In genomic region chr2:215900203-215900611, GRCh38 we compare ENCODE assay signal across 14 cellular contexts.
DNase-seq lines count a peak whose midpoint lies in the region; ATAC-seq and TF ChIP-seq lines count a peak whose summit lies in the region.
"Had no signal": no experiment of that assay in that cellular context is flagged by ENCODE, and none has a peak within 500 bp of the region (broad histone marks: within the 10 kb centered on the region; RNA-seq: fewer than 3 reads in every experiment).

No MANE protein-coding gene starts in this region.

- H3K79me1 ChIP-seq in IMR-90 (ENCODE audit: low read depth in 1 of 2, low read length in 2 of 2), result no peaks in the 10 kb centered on the region

- BruUV-seq in IMR-90 (replicated peaks; lab: Mats Ljungman, UMichigan), result no TSS peak

- in situ Hi-C loops in IMR-90 (cut with MboI; ENCODE audit: low sequenced_read_pairs), result no loop called here

- H3K4me2 ChIP-seq in IMR-90 (ENCODE audit: low read depth, low read length), result no peak overlapping the region
- H3K4me2 ChIP-seq: BLaER1 had no signal

- H4K8ac ChIP-seq in IMR-90 (ENCODE audit: low read depth in 2 of 2, low read length in 2 of 2), result no peak overlapping the region

- no peak overlapping the region for H2BK20ac ChIP-seq in IMR-90 (ENCODE audit: low read depth, low read length)

- H2BK5ac ChIP-seq in IMR-90 (ENCODE audit: low read depth, low read length, poor library complexity, severe bottlenecking), result no peak overlapping the region

- no peaks in the 10 kb centered on the region for H4K20me1 ChIP-seq in IMR-90 (ENCODE audit: insufficient read depth, low read length)
- H4K20me1 ChIP-seq: BLaER1 had no signal

- no peak overlapping the region for H4K5ac ChIP-seq in IMR-90 (ENCODE audit: low read depth, low read length)

- dilution Hi-C loops in IMR-90 (cut with HindIII; ENCODE audit: low sequenced_read_pairs, unreplicated experiment), result no loop called here

- no peak overlapping the region for H3K27ac ChIP-seq in IMR-90 (ENCODE audit: insufficient read depth, low read length)
- H3K27ac ChIP-seq in ascending aorta, result no peak overlapping the region
- H3K27ac ChIP-seq in liver (ENCODE audit: low read depth in 1 of 2, low read length in 2 of 2), result peak overlapping the region; percentile 25 to 79
- H3K27ac ChIP-seq: BLaER1, stomach had no signal

- no peak overlapping the region for H3K4ac ChIP-seq in IMR-90 (ENCODE audit: low read depth, low read length)

- H3K36me3 ChIP-seq in IMR-90 (ENCODE audit: control insufficient read depth, insufficient read depth, low read length) (no peaks in the 10 kb centered on the region), ascending aorta (no peaks in the 10 kb centered on the region), liver (ENCODE audit: control insufficient read depth in 4 of 4, insufficient read depth in 3 of 4, low read depth in 1 of 4, low read length in 3 of 4) (no peaks in the 10 kb centered on the region)
- H3K36me3 ChIP-seq: BLaER1, stomach had no signal

- no peak overlapping the region for H4K91ac ChIP-seq in IMR-90 (ENCODE audit: insufficient read depth, low read depth, low read length)

- H3K56ac ChIP-seq in IMR-90 (ENCODE audit: extremely low read depth, insufficient read depth, low read length), result no peak overlapping the region

- POLR2A ChIA-PET in IMR-90 (lab: Charles Lee; ENCODE audit: unreplicated experiment), result no interaction called here

- WGBS in IMR-90 (ENCODE audit: extremely low coverage in 2 of 2, insufficient read length in 1 of 2), 2 experiments, result no CpG with 5 or more reads among the region's 4 CpGs
- 31% methylated on average over 4 of the region's 4 CpGs for WGBS in liver

- no peak overlapping the region for H3K18ac ChIP-seq in IMR-90 (ENCODE audit: low read depth, low read length)

- TF ChIP-seq POLR2A in IMR-90 (IDR thresholded peaks at IDR 0.05; ENCODE audit: low read depth, low read length), result no peak

- H3K23ac ChIP-seq in IMR-90 (ENCODE audit: low read depth, low read length), result no peak overlapping the region

- H3K9ac ChIP-seq in IMR-90 (ENCODE audit: low read depth, low read length) (no peak overlapping the region), liver (ENCODE audit: low read depth in 1 of 2, low read length in 2 of 2) (no peak overlapping the region)
- H3K9ac ChIP-seq: BLaER1 had no signal

- TF ChIP-seq RAD21 in IMR-90 (IDR thresholded peaks at IDR 0.05; ENCODE audit: low read length), result no peak
- TF ChIP-seq RAD21 in liver (IDR thresholded peaks at IDR 0.05), result peak; percentile 65 to 68

- ATAC-seq in IMR-90 (ENCODE audit: low read depth) (no peak), HG03520 (IDR thresholded peaks at IDR 0.05; ENCODE audit: unreplicated experiment) (no peak)
- ATAC-seq: activated naive CD8-positive, alpha-beta T cell treated with anti-CD3 and anti-CD28 coated beads, Interleukin-2, amount 50 U/mL, for 24 hours had no signal

- H2BK15ac ChIP-seq in IMR-90 (ENCODE audit: low read depth, low read length), result no peak overlapping the region

- H3K9me1 ChIP-seq in IMR-90 (ENCODE audit: insufficient read depth, low read length), result no peaks in the 10 kb centered on the region

- H3K4me1 ChIP-seq in IMR-90 (ENCODE audit: control insufficient read depth, insufficient read depth, low read length) (peaks cover 8% of the 10 kb centered on the region), ascending aorta (no peaks in the 10 kb centered on the region), liver (ENCODE audit: control insufficient read depth in 4 of 4, insufficient read depth in 4 of 4, low read length in 3 of 4) (peaks cover 8 to 26% (median 16%) of the 10 kb centered on the region in 4 donors)
- H3K4me1 ChIP-seq: BLaER1, stomach had no signal

- H3K9me3 ChIP-seq in IMR-90 (ENCODE audit: control insufficient read depth, insufficient read depth, low read length), result no peaks in the 10 kb centered on the region
- H3K9me3 ChIP-seq in ascending aorta, result no peaks in the 10 kb centered on the region
- no peaks in the 10 kb centered on the region for H3K9me3 ChIP-seq in liver (ENCODE audit: control insufficient read depth in 4 of 4, low read length in 3 of 4)
- H3K9me3 ChIP-seq: BLaER1, stomach had no signal

- H2BK120ac ChIP-seq in IMR-90 (ENCODE audit: low read depth, low read length), result peak overlapping the region; percentile 9; the same call in 1 of the 2 replicates

- H3K4me3 ChIP-seq in AG09309 (ENCODE audit: control insufficient read depth, low read depth, low read length) (no peak overlapping the region), IMR-90 (ENCODE audit: insufficient read depth, low read depth, low read length) (no peak overlapping the region), ascending aorta (no peak overlapping the region), liver (ENCODE audit: low read depth in 1 of 3, low read length in 3 of 3) (no peak overlapping the region)
- H3K4me3 ChIP-seq: BLaER1, stomach had no signal

- H2AK5ac ChIP-seq in IMR-90 (ENCODE audit: low read depth, low read length), result no peak overlapping the region

- peak overlapping the region; percentile 31 for H2AK9ac ChIP-seq in IMR-90 (replicated peaks; ENCODE audit: low read depth, low read length, poor library complexity)

- H3K14ac ChIP-seq in IMR-90 (replicated peaks; ENCODE audit: low read depth, low read length), result no peak overlapping the region

- no peak overlapping the region for H2AFZ ChIP-seq in IMR-90 (replicated peaks; ENCODE audit: low read length, poor library complexity)

- intact Hi-C loops in IMR-90 (cut with micrococcal nuclease), result no loop called here
- intact Hi-C loops in ascending aorta (cut with DNase I), result no loop called here

- CTCF ChIA-PET in IMR-90 (lab: Yijun Ruan, JAX), result no interaction called here

- TF ChIP-seq CTCF in AG09309 (IDR thresholded peaks at IDR 0.05; ENCODE audit: control insufficient read depth, insufficient read depth, low read depth, low read length, missing control alignments) (no peak), IMR-90 (conservative IDR thresholded peaks at IDR 0.05; ENCODE audit: low read depth, low read length) (no peak), ascending aorta (IDR thresholded peaks at IDR 0.05) (no peak), liver (IDR thresholded peaks at IDR 0.05; ENCODE audit: low read depth, low read length, missing input control) (no peak)

- H3K27me3 ChIP-seq in IMR-90 (ENCODE audit: control insufficient read depth, insufficient read depth, low read length) (no peaks in the 10 kb centered on the region), ascending aorta (no peaks in the 10 kb centered on the region), liver (ENCODE audit: control insufficient read depth in 4 of 4, insufficient read depth in 4 of 4, low read length in 3 of 4) (no peaks in the 10 kb centered on the region)
- H3K27me3 ChIP-seq: BLaER1, stomach had no signal

- peak; percentile 81 for DNase-seq in AG09309 (ENCODE audit: low read depth)
- peak; percentile 37 for DNase-seq in IMR-90
- DNase-seq in ascending aorta (ENCODE audit: low spot score in 2 of 2), result peak; percentile 16 to 78
- DNase-seq in DMS53 treated with DMSO at 0.1 percent for 48 hours (lab: John Stamatoyannopoulos, UW; ENCODE audit: unreplicated experiment), result no peak
- no peak for DNase-seq in iPS-NIHi7 (ENCODE audit: extremely low spot score)
- DNase-seq in NCI-H774 (lab: John Stamatoyannopoulos, UW), result no peak
- DNase-seq: activated naive CD8-positive, alpha-beta T cell treated with anti-CD3 and anti-CD28 coated beads, Interleukin-2, amount 50 U/mL, for 24 hours; effector memory CD4-positive, alpha-beta T cell; H7; stimulated activated CD4-positive, alpha-beta T cell treated with anti-CD3 and anti-CD28 coated beads, Interleukin-2, amount 100 ng/mL, for 24 hours; stomach had no signal

TF ChIP-seq in IMR-90, 13 proteins besides CTCF, POLR2A, EP300 and RAD21 (continues in another document):
- no peak for TF ChIP-seq SMC3 (IDR thresholded peaks at IDR 0.05; ENCODE audit: low read depth, low read length)
- TF ChIP-seq RCOR1 (IDR thresholded peaks at IDR 0.05; ENCODE audit: insufficient replicate concordance, low read length), result no peak
- TF ChIP-seq CHD1 (IDR thresholded peaks at IDR 0.05; ENCODE audit: low read depth, low read length), result no peak
- TF ChIP-seq USF2 (IDR thresholded peaks at IDR 0.05; ENCODE audit: low read depth, low read length), result no peak
- TF ChIP-seq FOS (IDR thresholded peaks at IDR 0.05; ENCODE audit: low read depth, low read length), result peak; percentile 34; the same call in 1 of the 2 replicates
- no peak for TF ChIP-seq RFX5 (IDR thresholded peaks at IDR 0.05; ENCODE audit: low read depth, low read length)
- TF ChIP-seq BHLHE40 (IDR thresholded peaks at IDR 0.05; ENCODE audit: low read depth, low read length), result no peak
- TF ChIP-seq CEBPB (IDR thresholded peaks at IDR 0.05; ENCODE audit: low read depth, low read length), result peak; percentile 94
- no peak for TF ChIP-seq MAZ (IDR thresholded peaks at IDR 0.05; ENCODE audit: borderline replicate concordance, low read depth, low read length)

TF ChIP-seq in liver, 16 proteins besides CTCF, POLR2A, EP300 and RAD21 (continues in another document):
- TF ChIP-seq YY1 (IDR thresholded peaks at IDR 0.05) (peak; percentile 90), HNF4A (conservative IDR thresholded peaks at IDR 0.05) (peak; percentile 81 to 90), RXRA (IDR thresholded peaks at IDR 0.05) (peak; percentile 89 to 97), FOXA2 (IDR thresholded peaks at IDR 0.05) (peak; percentile 76), SP1 (IDR thresholded peaks at IDR 0.05) (peak; percentile 75), FOXA1 (IDR thresholded peaks at IDR 0.05) (peak; percentile 79), NR2F2 (IDR thresholded peaks at IDR 0.05) (no peak), ATF3 (IDR thresholded peaks at IDR 0.05) (peak; percentile 88), TAF1 (conservative IDR thresholded peaks at IDR 0.05) (no peak), EGR1 (IDR thresholded peaks at IDR 0.05; ENCODE audit: low read depth in 2 of 2) (peak in 1 of 2 donors; percentile 84), MAX (IDR thresholded peaks at IDR 0.05) (peak; percentile 86), GABPA (IDR thresholded peaks at IDR 0.05 in 1 of 2, conservative IDR thresholded peaks at IDR 0.05 in 1 of 2) (peak in 1 of 2 donors; percentile 42)

Comparison
In these comparisons a context has a peak if more than half of its experiments do, and no peak if none do; other contexts are left out.
1. DNase-seq: peak in AG09309 (single experiment), IMR-90 (single experiment) and ascending aorta (2 of 2); none in DMS53 treated with DMSO at 0.1 percent for 48 hours (single experiment), iPS-NIHi7 (single experiment) and NCI-H774 (single experiment).
2. H3K27ac ChIP-seq: peak in liver (2 of 2); none in IMR-90 (single experiment) and ascending aorta (0 of 2).